ENCODE assay signal across 8 cellular contexts in genomic region chr11:65817312-65817814, GRCh38. TPM values are rescaled to one million over a fixed set of nuclear protein-coding genes. Genes with fewer than 3 reads are reported as not detected.
DNase-seq lines count a peak whose midpoint lies in the region; ATAC-seq, FAIRE-seq and TF ChIP-seq lines count a peak whose summit lies in the region.

No MANE protein-coding gene starts in this region.

- H3K4me3 Mint-ChIP-seq in stimulated activated naive CD8-positive, alpha-beta T cell treated with anti-CD3 and anti-CD28 coated beads, Interleukin-15, Interleukin-2, amounts not matched to agents 100 ng/mL and 50 ng/mL, for 24 hours: peak overlapping the region; percentile 83

- H3K9me3 ChIP-seq in K562 (replicated peaks; ENCODE audit: control insufficient read depth, insufficient read depth, low read depth, low read length): no peaks in the 10 kb centered on the region
- H3K9me3 ChIP-seq in mesenchymal stem cell (ENCODE audit: control insufficient read depth, low read length): no peaks in the 10 kb centered on the region

- H2BK15ac ChIP-seq in mesenchymal stem cell (ENCODE audit: low read depth, poor library complexity, severe bottlenecking): no peak overlapping the region

- no peaks in the 10 kb centered on the region for H3K79me2 ChIP-seq in K562 (ENCODE audit: control insufficient read depth, insufficient read depth, low read length)

- H3K9me1 ChIP-seq in K562 (ENCODE audit: control insufficient read depth, insufficient read depth, low read length): no peaks in the 10 kb centered on the region

- H3K4me1 ChIP-seq in K562 (replicated peaks in 1 of 2; ENCODE audit: control insufficient read depth in 2 of 2, insufficient read depth in 2 of 2, low read length in 2 of 2) (peaks cover 0 to 17% of the 10 kb centered on the region in 2 experiments; a peak in 2 of 5 replicates), mesenchymal stem cell (ENCODE audit: control insufficient read depth, insufficient read depth, low read depth, low read length) (no peaks in the 10 kb centered on the region)

- H3K18ac ChIP-seq in mesenchymal stem cell (ENCODE audit: low read depth in 1 of 2, low read length in 2 of 2): no peak overlapping the region

- no peak overlapping the region for H4K91ac ChIP-seq in mesenchymal stem cell (ENCODE audit: low read length)

- peak overlapping the region; percentile 88 for H3K27ac Mint-ChIP-seq in stimulated activated naive CD8-positive, alpha-beta T cell treated with anti-CD3 and anti-CD28 coated beads, Interleukin-15, Interleukin-2, amounts not matched to agents 100 ng/mL and 50 ng/mL, for 24 hours

- intact Hi-C loops in K562 (cut with micrococcal nuclease): loop anchor here (2.0 to 10.0 kb wide), 3 partner anchors 35 to 273 kb away; partner anchors contain the start of gene AP5B1

- H2AK5ac ChIP-seq in mesenchymal stem cell (ENCODE audit: low read length, severe bottlenecking): no peak overlapping the region

- peaks cover 18% of the 10 kb centered on the region for H3K4me1 Mint-ChIP-seq in stimulated activated naive CD8-positive, alpha-beta T cell treated with anti-CD3 and anti-CD28 coated beads, Interleukin-15, Interleukin-2, amounts not matched to agents 100 ng/mL and 50 ng/mL, for 24 hours (ENCODE audit: low read depth)

- no peak for TF ChIP-seq EP300 in K562 (IDR thresholded peaks at IDR 0.05; ENCODE audit: low read length)

- H3K27ac ChIP-seq in K562 (ENCODE audit: extremely low read depth, low read depth, low read length) (no peak overlapping the region), mesenchymal stem cell (ENCODE audit: low read length, poor library complexity, severe bottlenecking) (no peak overlapping the region)

- no peak overlapping the region for H2BK120ac ChIP-seq in mesenchymal stem cell (ENCODE audit: low read depth, low read length)

- H2BK12ac ChIP-seq in mesenchymal stem cell (ENCODE audit: low read length in 2 of 2): no peak overlapping the region

- peak overlapping the region; percentile 49 for H3K4me3 ChIP-seq in K562
- H3K4me3 ChIP-seq in mesenchymal stem cell (ENCODE audit: insufficient read depth in 1 of 2, low read depth in 1 of 2, low read length in 2 of 2): peak overlapping the region in 1 of 2 experiments; percentile 88

- TF ChIP-seq POLR2A in K562 (conservative IDR thresholded peaks at IDR 0.05): no peak

- in situ Hi-C loops in K562 (cut with MboI): no loop called here

- POLR2A ChIA-PET in K562 (lab: Yijun Ruan, JAX): interaction anchor here (0.6 to 3.5 kb wide), 7 partner anchors 10 to 318 kb away, joined by 3 to 12 read pairs (median 3); partner anchors contain the start of genes AP5B1 and RNASEH2C

- H3K36me3 ChIP-seq in K562 (ENCODE audit: control insufficient read depth, insufficient read depth, low read length) (no peaks in the 10 kb centered on the region), mesenchymal stem cell (ENCODE audit: control insufficient read depth in 1 of 2, insufficient read depth in 2 of 2, low read depth in 1 of 2, low read length in 2 of 2) (peaks cover 4 to 8% of the 10 kb centered on the region in 2 experiments)

- no peaks in the 10 kb centered on the region for H4K20me1 ChIP-seq in K562 (replicated peaks; ENCODE audit: control insufficient read depth, insufficient read depth, low read length)

- H3K9me3 Mint-ChIP-seq in stimulated activated naive CD8-positive, alpha-beta T cell treated with anti-CD3 and anti-CD28 coated beads, Interleukin-15, Interleukin-2, amounts not matched to agents 100 ng/mL and 50 ng/mL, for 24 hours: no peaks in the 10 kb centered on the region

- no peaks in the 10 kb centered on the region for H3K27me3 Mint-ChIP-seq in stimulated activated naive CD8-positive, alpha-beta T cell treated with anti-CD3 and anti-CD28 coated beads, Interleukin-15, Interleukin-2, amounts not matched to agents 100 ng/mL and 50 ng/mL, for 24 hours

- H3K14ac ChIP-seq in mesenchymal stem cell (ENCODE audit: low read length in 2 of 2): no peak overlapping the region

- CTCF ChIA-PET in K562 (lab: Yijun Ruan, JAX; ENCODE audit: low intra/inter-chr PET ratio): interaction anchor here (0.6 to 3.1 kb wide), 15 partner anchors 37 to 435 kb away, joined by 3 to 45 read pairs (median 5); partner anchors contain the start of genes AP5B1, CFL1, KAT5 and SLC25A45

- no peak for TF ChIP-seq RAD21 in K562 (CRISPR knock-in tag; conservative IDR thresholded peaks at IDR 0.05 in 1 of 2, IDR thresholded peaks at IDR 0.05 in 1 of 2)

- no peak overlapping the region for H4K8ac ChIP-seq in mesenchymal stem cell (ENCODE audit: low read length)

- 50% methylated on average over 4 of the region's 5 CpGs for WGBS in K562 (ENCODE audit: insufficient coverage, low coverage, missing lambda C conversion rate)
- WGBS in mesenchymal stem cell: 69% methylated on average over 5 of the region's 5 CpGs

- H3K9ac ChIP-seq in K562 (ENCODE audit: insufficient read depth in 1 of 2, low read depth in 2 of 2, low read length in 2 of 2) (peak overlapping the region in 1 of 2 experiments; percentile 63; a peak in 2 of 4 replicates), mesenchymal stem cell (ENCODE audit: low read length) (peak overlapping the region; percentile 96)

- peaks cover 3 to 7% of the 10 kb centered on the region in 2 experiments; a peak in 3 of 5 replicates for H3K27me3 ChIP-seq in K562 (ENCODE audit: control insufficient read depth in 2 of 2, insufficient read depth in 2 of 2, low read length in 2 of 2)
- H3K27me3 ChIP-seq in mesenchymal stem cell (ENCODE audit: control insufficient read depth in 1 of 2, insufficient read depth in 1 of 2, low read length in 2 of 2): peaks cover 0 to 6% of the 10 kb centered on the region in 2 experiments

- peak overlapping the region; percentile 78 for H3K4me2 ChIP-seq in K562 (ENCODE audit: insufficient read depth, low read length)
- H3K4me2 ChIP-seq in mesenchymal stem cell (ENCODE audit: low read length, poor library complexity, severe bottlenecking): peak overlapping the region; percentile 2

- no peak for TF ChIP-seq CTCF in K562 (IDR thresholded peaks at IDR 0.05 in 2 of 3, conservative IDR thresholded peaks at IDR 0.05 in 1 of 3; ENCODE audit: insufficient read depth in 2 of 3, low read depth in 1 of 3, low read length in 3 of 3)

- no peak for ATAC-seq in stimulated activated naive CD8-positive, alpha-beta T cell treated with anti-CD3 and anti-CD28 coated beads, Interleukin-15, Interleukin-2, amounts not matched to agents 100 U/mL and 50 U/mL, for 24 hours
- no peak for ATAC-seq in K562
- ATAC-seq in GM21526 (IDR thresholded peaks at IDR 0.05; ENCODE audit: low FRiP score, unreplicated experiment): no peak
- ATAC-seq in GM21528 (IDR thresholded peaks at IDR 0.05; ENCODE audit: low FRiP score, unreplicated experiment): no peak

- no peak overlapping the region for H3K23ac ChIP-seq in mesenchymal stem cell (ENCODE audit: low read length in 2 of 2)

- no peak for DNase-seq in stimulated activated naive CD8-positive, alpha-beta T cell treated with anti-CD3 and anti-CD28 coated beads, Interleukin-15, Interleukin-2, amounts not matched to agents 100 U/mL and 50 U/mL, for 24 hours
- DNase-seq in K562 (ENCODE audit: extremely low read depth in 1 of 4, low spot score in 3 of 4): peak in 2 of 4 experiments; percentile 14 to 15
- DNase-seq in mesenchymal stem cell: peak; percentile 37
- DNase-seq in mucosa of gallbladder (ENCODE audit: low spot score): no peak
- DNase-seq in activated gamma-delta T cell (lab: John Stamatoyannopoulos, UW): no peak

- no peaks in the 10 kb centered on the region for H3K79me1 ChIP-seq in mesenchymal stem cell (replicated peaks; ENCODE audit: low read length, poor library complexity, severe bottlenecking)

- no peak overlapping the region for H2BK5ac ChIP-seq in mesenchymal stem cell (ENCODE audit: low read depth, low read length, poor library complexity, severe bottlenecking)

- no peaks in the 10 kb centered on the region for H3K36me3 Mint-ChIP-seq in stimulated activated naive CD8-positive, alpha-beta T cell treated with anti-CD3 and anti-CD28 coated beads, Interleukin-15, Interleukin-2, amounts not matched to agents 100 ng/mL and 50 ng/mL, for 24 hours (ENCODE audit: low read depth)

- H2AFZ ChIP-seq in K562 (ENCODE audit: low read depth, low read length): peak overlapping the region; percentile 97
- no peak overlapping the region for H2AFZ ChIP-seq in mesenchymal stem cell (ENCODE audit: low read depth, low read length)

- FAIRE-seq in K562 (lab: Jason Lieb, UNC): peak; percentile 72

- BruUV-seq in K562 (replicated peaks; lab: Mats Ljungman, UMichigan): TSS peak; percentile 68

- no peak overlapping the region for H3K4ac ChIP-seq in mesenchymal stem cell (ENCODE audit: low read depth in 1 of 2, low read length in 2 of 2)

RNA-seq across cellular contexts. Expression of gene SNX32, which starts 16.4 kb away (rescaled TPM):
- 0.16 TPM in 1 of 2 replicates, not detected in the other for total RNA-seq in K562 (2011; cell fraction: chromatin; rRNA removed; ENCODE audit: low replicate concordance)
- not detected in 2 replicates for total RNA-seq in K562 (2011; cell fraction: nucleolus; rRNA removed)
- total RNA-seq in K562 (2011; cell fraction: nucleoplasm; rRNA removed): not detected in 2 replicates
- total RNA-seq in K562 (2014; rRNA removed) (not detected in 2 replicates), K562 (2014; rRNA removed; fragmentation: Illumina TruSeq; extraction: Trizol) (not detected in 2 replicates), K562 (2015; rRNA removed; fragmentation: Illumina TruSeq; extraction: Trizol) (not detected in 2 replicates), K562 (2021) (not detected in 2 replicates), mucosa of gallbladder (1.4 TPM)
- polyA plus RNA-seq in K562 (2011; rRNA removed) (not detected in 2 replicates), K562 (2014; fragmentation: Illumina TruSeq; extraction: Trizol) (not detected in 2 replicates), K562 (2014; fragmentation: Nextera tagmentation; extraction: Ambion mirVana) (under 1 TPM; 0.03 TPM), K562 (2014; rRNA removed) (not detected in 2 replicates)
- not detected in 2 replicates for polyA plus RNA-seq in K562 (2011; cell fraction: cytosol; rRNA removed)
- 0.10 TPM in 1 of 2 replicates, not detected in the other for polyA plus RNA-seq in K562 (2011; cell fraction: nucleus; rRNA removed)
- polyA plus RNA-seq in K562 (2012): 0.24 and 0.35 TPM in 2 replicates
- not detected in 2 replicates for polyA minus RNA-seq in K562 (2011; rRNA and poly(A)+ RNA removed)
- not detected in 2 replicates for polyA minus RNA-seq in K562 (2011; cell fraction: cytosol; rRNA and poly(A)+ RNA removed)
- polyA minus RNA-seq in K562 (2011; cell fraction: nucleus; rRNA and poly(A)+ RNA removed): not detected in 2 replicates
- polyA plus RNA-seq in mesenchymal stem cell (2013, experiment 1 of 2): 0.66 TPM
- polyA plus RNA-seq in mesenchymal stem cell (2013, experiment 2 of 2): 0.48 TPM

RNA-seq across cellular contexts. Expression of gene OVOL1, which starts 30.5 kb away (rescaled TPM):
- 0.09 TPM in 1 of 2 replicates, not detected in the other for total RNA-seq in K562 (2011; cell fraction: chromatin; rRNA removed; ENCODE audit: low replicate concordance)
- total RNA-seq in K562 (2011; cell fraction: nucleolus; rRNA removed): not detected in 2 replicates
- total RNA-seq in K562 (2011; cell fraction: nucleoplasm; rRNA removed): not detected in 2 replicates
- total RNA-seq in K562 (2014; rRNA removed): not detected in 2 replicates
- total RNA-seq in K562 (2014; rRNA removed; fragmentation: Illumina TruSeq; extraction: Trizol): not detected in 2 replicates
- total RNA-seq in K562 (2015; rRNA removed; fragmentation: Illumina TruSeq; extraction: Trizol): not detected in 2 replicates
- 0.09 TPM in 1 of 2 replicates, not detected in the other for total RNA-seq in K562 (2021)
- polyA plus RNA-seq in K562 (2011; rRNA removed): not detected in 2 replicates
- polyA plus RNA-seq in K562 (2011; cell fraction: cytosol; rRNA removed): not detected in 2 replicates
- polyA plus RNA-seq in K562 (2011; cell fraction: nucleus; rRNA removed): not detected in 2 replicates
- polyA plus RNA-seq in K562 (2012): not detected in 2 replicates
- polyA plus RNA-seq in K562 (2014; fragmentation: Illumina TruSeq; extraction: Trizol): not detected in 2 replicates
- polyA plus RNA-seq in K562 (2014; fragmentation: Nextera tagmentation; extraction: Ambion mirVana): not detected
- not detected in 2 replicates for polyA plus RNA-seq in K562 (2014; rRNA removed)
- polyA minus RNA-seq in K562 (2011; rRNA and poly(A)+ RNA removed): not detected in 2 replicates
- not detected in 2 replicates for polyA minus RNA-seq in K562 (2011; cell fraction: cytosol; rRNA and poly(A)+ RNA removed)
- not detected in 2 replicates for polyA minus RNA-seq in K562 (2011; cell fraction: nucleus; rRNA and poly(A)+ RNA removed)
- polyA plus RNA-seq in mesenchymal stem cell (2013, experiment 1 of 2): not detected
- not detected for polyA plus RNA-seq in mesenchymal stem cell (2013, experiment 2 of 2)
- total RNA-seq in mucosa of gallbladder: 3.5 TPM

RNA-seq across cellular contexts. Expression of gene AP5B1, which starts 36.6 kb away (rescaled TPM):
- total RNA-seq in K562 (2011; cell fraction: chromatin; rRNA removed; ENCODE audit: low replicate concordance): 16.4 and 48.0 TPM in 2 replicates
- 43.4 and 48.4 TPM in 2 replicates for total RNA-seq in K562 (2011; cell fraction: nucleolus; rRNA removed)
- 26.7 and 28.3 TPM in 2 replicates for total RNA-seq in K562 (2011; cell fraction: nucleoplasm; rRNA removed)
- total RNA-seq in K562 (2014; rRNA removed) (13.0 and 17.0 TPM in 2 replicates), K562 (2014; rRNA removed; fragmentation: Illumina TruSeq; extraction: Trizol) (3.1 and 3.5 TPM in 2 replicates), K562 (2015; rRNA removed; fragmentation: Illumina TruSeq; extraction: Trizol) (8.7 and 8.9 TPM in 2 replicates), K562 (2021) (23.2 and 24.2 TPM in 2 replicates), mucosa of gallbladder (22.2 TPM)
- polyA plus RNA-seq in K562 (2011; rRNA removed) (5.1 and 7.7 TPM in 2 replicates), K562 (2014; fragmentation: Illumina TruSeq; extraction: Trizol) (4.6 and 9.1 TPM in 2 replicates), K562 (2014; fragmentation: Nextera tagmentation; extraction: Ambion mirVana) (under 1 TPM; 0.51 to 0.63 TPM), K562 (2014; rRNA removed) (11.3 and 11.7 TPM in 2 replicates)
- 6.5 and 20.1 TPM in 2 replicates for polyA plus RNA-seq in K562 (2011; cell fraction: cytosol; rRNA removed)
- polyA plus RNA-seq in K562 (2011; cell fraction: nucleus; rRNA removed): 17.1 and 27.9 TPM in 2 replicates
- polyA plus RNA-seq in K562 (2012): 10.8 and 15.8 TPM in 2 replicates
- 8.3 and 9.2 TPM in 2 replicates for polyA minus RNA-seq in K562 (2011; rRNA and poly(A)+ RNA removed)
- 14.6 and 14.8 TPM in 2 replicates for polyA minus RNA-seq in K562 (2011; cell fraction: cytosol; rRNA and poly(A)+ RNA removed)
- polyA minus RNA-seq in K562 (2011; cell fraction: nucleus; rRNA and poly(A)+ RNA removed): 17.5 and 18.7 TPM in 2 replicates
- polyA plus RNA-seq in mesenchymal stem cell (2013, experiment 1 of 2): 4.9 TPM
- 5.2 TPM for polyA plus RNA-seq in mesenchymal stem cell (2013, experiment 2 of 2)

RNA-seq across cellular contexts. Expression of gene CFL1, which starts 40.6 kb away (rescaled TPM):
- total RNA-seq in K562 (2011; cell fraction: chromatin; rRNA removed; ENCODE audit: low replicate concordance): 145 and 300 TPM in 2 replicates
- 227 and 257 TPM in 2 replicates for total RNA-seq in K562 (2011; cell fraction: nucleolus; rRNA removed)
- 176 and 204 TPM in 2 replicates for total RNA-seq in K562 (2011; cell fraction: nucleoplasm; rRNA removed)
- total RNA-seq in K562 (2014; rRNA removed) (1,045 and 1,321 TPM in 2 replicates), K562 (2014; rRNA removed; fragmentation: Illumina TruSeq; extraction: Trizol) (570 and 664 TPM in 2 replicates), K562 (2015; rRNA removed; fragmentation: Illumina TruSeq; extraction: Trizol) (851 and 860 TPM in 2 replicates), K562 (2021) (891 and 919 TPM in 2 replicates), mucosa of gallbladder (692 TPM)
- polyA plus RNA-seq in K562 (2011; rRNA removed) (632 and 770 TPM in 2 replicates), K562 (2014; fragmentation: Illumina TruSeq; extraction: Trizol) (1,101 and 1,325 TPM in 2 replicates), K562 (2014; fragmentation: Nextera tagmentation; extraction: Ambion mirVana) (100 to 1,000 TPM; 105 to 222 TPM), K562 (2014; rRNA removed) (859 and 956 TPM in 2 replicates)
- 894 and 1,220 TPM in 2 replicates for polyA plus RNA-seq in K562 (2011; cell fraction: cytosol; rRNA removed)
- polyA plus RNA-seq in K562 (2011; cell fraction: nucleus; rRNA removed): 307 TPM in 2 replicates
- polyA plus RNA-seq in K562 (2012): 903 and 977 TPM in 2 replicates
- polyA minus RNA-seq in K562 (2011; rRNA and poly(A)+ RNA removed): 971 and 1,022 TPM in 2 replicates
- polyA minus RNA-seq in K562 (2011; cell fraction: cytosol; rRNA and poly(A)+ RNA removed): 560 and 642 TPM in 2 replicates
- 107 and 193 TPM in 2 replicates for polyA minus RNA-seq in K562 (2011; cell fraction: nucleus; rRNA and poly(A)+ RNA removed)
- 1,234 TPM for polyA plus RNA-seq in mesenchymal stem cell (2013, experiment 1 of 2)
- 1,236 TPM for polyA plus RNA-seq in mesenchymal stem cell (2013, experiment 2 of 2)

RNA-seq across cellular contexts. Expression of gene MUS81, which starts 42.9 kb away (rescaled TPM):
- 139 and 354 TPM in 2 replicates for total RNA-seq in K562 (2011; cell fraction: chromatin; rRNA removed; ENCODE audit: low replicate concordance)
- total RNA-seq in K562 (2011; cell fraction: nucleolus; rRNA removed): 277 and 282 TPM in 2 replicates
- 171 and 194 TPM in 2 replicates for total RNA-seq in K562 (2011; cell fraction: nucleoplasm; rRNA removed)
- total RNA-seq in K562 (2014; rRNA removed) (79.4 and 95.8 TPM in 2 replicates), K562 (2014; rRNA removed; fragmentation: Illumina TruSeq; extraction: Trizol) (23.0 and 33.5 TPM in 2 replicates), K562 (2015; rRNA removed; fragmentation: Illumina TruSeq; extraction: Trizol) (53.5 and 55.8 TPM in 2 replicates), K562 (2021) (81.5 and 91.8 TPM in 2 replicates), mucosa of gallbladder (63.1 TPM)
- polyA plus RNA-seq in K562 (2011; rRNA removed) (51.8 and 69.9 TPM in 2 replicates), K562 (2014; fragmentation: Illumina TruSeq; extraction: Trizol) (53.7 and 62.8 TPM in 2 replicates), K562 (2014; fragmentation: Nextera tagmentation; extraction: Ambion mirVana) (10 to 100 TPM; 13.4 to 16.1 TPM), K562 (2014; rRNA removed) (103 and 118 TPM in 2 replicates)
- 33.2 and 41.5 TPM in 2 replicates for polyA plus RNA-seq in K562 (2011; cell fraction: cytosol; rRNA removed)
- 678 and 750 TPM in 2 replicates for polyA plus RNA-seq in K562 (2011; cell fraction: nucleus; rRNA removed)
- polyA plus RNA-seq in K562 (2012): 97.9 and 190 TPM in 2 replicates
- 11.8 and 17.2 TPM in 2 replicates for polyA minus RNA-seq in K562 (2011; rRNA and poly(A)+ RNA removed)
- polyA minus RNA-seq in K562 (2011; cell fraction: cytosol; rRNA and poly(A)+ RNA removed): 19.5 and 23.5 TPM in 2 replicates
- 123 and 135 TPM in 2 replicates for polyA minus RNA-seq in K562 (2011; cell fraction: nucleus; rRNA and poly(A)+ RNA removed)
- polyA plus RNA-seq in mesenchymal stem cell (2013, experiment 1 of 2): 36.8 TPM
- polyA plus RNA-seq in mesenchymal stem cell (2013, experiment 2 of 2): 36.2 TPM
